ENCODE assay signal across 1 cellular context in the genomic region with DNA sequence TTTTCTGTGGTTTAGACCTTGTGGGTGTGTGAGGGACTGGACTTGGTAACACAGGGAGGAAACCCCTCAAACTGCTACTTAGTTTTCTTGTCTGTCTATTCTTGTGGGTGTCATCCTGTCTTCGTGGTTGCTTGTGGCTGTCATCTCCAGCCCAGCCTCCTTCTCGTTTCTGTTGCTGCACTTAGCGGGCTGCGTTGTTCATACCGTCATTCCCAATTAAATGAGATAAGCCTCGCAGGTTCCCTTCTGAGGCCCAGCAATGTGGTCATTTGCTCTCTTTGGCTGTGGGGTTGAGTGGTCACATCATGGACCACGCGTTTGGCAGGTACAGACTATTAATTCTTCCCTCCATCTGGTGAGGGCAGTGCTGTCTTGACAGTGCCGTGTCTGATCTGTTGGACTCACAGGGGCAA.
A peak's percentile ranks its signal among the peaks of the same experiment; 100 is the strongest.
TF ChIP-seq lines count a peak whose summit lies in the region.

No MANE protein-coding gene starts in this region.

TF ChIP-seq in K562, 482 proteins besides CTCF, POLR2A, EP300 and RAD21 (continued from another document):
- TF ChIP-seq ZBTB33 (CRISPR knock-in tag; IDR thresholded peaks at IDR 0.05) (peak; percentile 45; the same call in 1 of the 2 replicates), ZNF584 (CRISPR knock-in tag; IDR thresholded peaks at IDR 0.05; ENCODE audit: low read depth) (no peak), KLF13 (tag; IDR thresholded peaks at IDR 0.05; ENCODE audit: borderline replicate concordance, low read depth) (no peak), MTA3 (IDR thresholded peaks at IDR 0.05; ENCODE audit: borderline replicate concordance) (0 out of 2 replicates have a peak, but pooled peaks have one; percentile 21)
